In the genomic region with DNA sequence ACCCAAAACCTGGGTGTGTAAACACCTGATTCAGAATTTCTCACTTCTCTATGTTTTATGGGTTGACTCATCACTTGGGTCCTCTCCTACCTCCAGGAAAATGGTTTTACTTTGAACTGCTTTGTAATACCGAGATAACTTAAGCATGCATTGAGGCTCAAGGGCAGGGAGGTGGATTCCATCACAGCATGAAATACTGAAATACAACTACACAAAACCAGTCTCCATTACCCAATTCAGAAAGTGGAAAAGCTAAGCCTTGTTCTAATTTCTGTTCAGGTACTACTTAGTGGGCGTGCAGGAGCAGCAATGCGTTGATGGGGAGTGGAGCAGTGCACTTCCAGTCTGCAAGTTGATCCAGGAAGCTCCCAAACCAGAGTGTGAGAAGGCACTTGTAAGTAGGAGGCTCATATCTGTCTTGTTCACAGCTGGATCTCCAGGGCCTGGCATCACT, we compare ENCODE assay signal across 1 cellular context.
TF ChIP-seq lines count a peak whose summit lies in the region.

No MANE protein-coding gene starts in this region.

TF ChIP-seq in HepG2, 621 proteins besides CTCF, POLR2A, EP300 and RAD21:
- TF ChIP-seq ZFP36 (IDR thresholded peaks at IDR 0.05; ENCODE audit: borderline replicate concordance, low read depth, low read length, partially characterized antibody) (no peak), ZNF558 (CRISPR knock-in tag; IDR thresholded peaks at IDR 0.05; ENCODE audit: borderline replicate concordance) (no peak), ZNF572 (CRISPR knock-in tag; IDR thresholded peaks at IDR 0.05) (no peak), TMF1 (CRISPR knock-in tag; IDR thresholded peaks at IDR 0.05; ENCODE audit: low read depth) (no peak), ZNF180 (CRISPR knock-in tag; IDR thresholded peaks at IDR 0.05; ENCODE audit: borderline replicate concordance, low read depth) (no peak), ZNF260 (CRISPR knock-in tag; IDR thresholded peaks at IDR 0.05; ENCODE audit: borderline replicate concordance, low read depth) (no peak), ZNF546 (CRISPR knock-in tag; conservative IDR thresholded peaks at IDR 0.05) (no peak), ZNF670 (CRISPR knock-in tag; IDR thresholded peaks at IDR 0.05; ENCODE audit: borderline replicate concordance) (no peak), ZNF788 (CRISPR knock-in tag; IDR thresholded peaks at IDR 0.05; ENCODE audit: borderline replicate concordance) (no peak), TBX2 (CRISPR knock-in tag; IDR thresholded peaks at IDR 0.05; ENCODE audit: borderline replicate concordance) (no peak), PCBP2 (optimal IDR thresholded peaks at IDR 0.05; ENCODE audit: low read depth, low read length, poor library complexity, severe bottlenecking) (no peak), ETV6 (CRISPR knock-in tag; conservative IDR thresholded peaks at IDR 0.05) (no peak)
- TF ChIP-seq, protein P1, sequence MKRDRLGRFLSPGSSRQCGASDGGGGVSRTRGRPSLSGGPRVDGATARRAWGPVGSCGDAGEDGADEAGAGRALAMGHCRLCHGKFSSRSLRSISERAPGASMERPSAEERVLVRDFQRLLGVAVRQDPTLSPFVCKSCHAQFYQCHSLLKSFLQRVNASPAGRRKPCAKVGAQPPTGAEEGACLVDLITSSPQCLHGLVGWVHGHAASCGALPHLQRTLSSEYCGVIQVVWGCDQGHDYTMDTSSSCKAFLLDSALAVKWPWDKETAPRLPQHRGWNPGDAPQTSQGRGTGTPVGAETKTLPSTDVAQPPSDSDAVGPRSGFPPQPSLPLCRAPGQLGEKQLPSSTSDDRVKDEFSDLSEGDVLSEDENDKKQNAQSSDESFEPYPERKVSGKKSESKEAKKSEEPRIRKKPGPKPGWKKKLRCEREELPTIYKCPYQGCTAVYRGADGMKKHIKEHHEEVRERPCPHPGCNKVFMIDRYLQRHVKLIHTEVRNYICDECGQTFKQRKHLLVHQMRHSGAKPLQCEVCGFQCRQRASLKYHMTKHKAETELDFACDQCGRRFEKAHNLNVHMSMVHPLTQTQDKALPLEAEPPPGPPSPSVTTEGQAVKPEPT (CRISPR knock-in tag; IDR thresholded peaks at IDR 0.05; ENCODE audit: low read depth), result no peak
- TF ChIP-seq, protein P2, sequence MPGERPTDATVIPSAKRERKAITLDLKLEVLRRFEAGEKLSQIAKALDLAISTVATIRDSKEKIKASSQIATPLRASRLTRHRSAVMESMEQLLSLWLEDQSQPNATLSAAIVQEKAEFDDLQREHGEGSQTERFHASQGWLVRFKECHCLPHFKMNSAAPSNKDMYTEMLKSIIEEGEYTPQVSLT (CRISPR knock-in tag; IDR thresholded peaks at IDR 0.05; ENCODE audit: borderline replicate concordance, low read depth), result no peak
